ENCODE assay signal across 6 cellular contexts in the genomic region with DNA sequence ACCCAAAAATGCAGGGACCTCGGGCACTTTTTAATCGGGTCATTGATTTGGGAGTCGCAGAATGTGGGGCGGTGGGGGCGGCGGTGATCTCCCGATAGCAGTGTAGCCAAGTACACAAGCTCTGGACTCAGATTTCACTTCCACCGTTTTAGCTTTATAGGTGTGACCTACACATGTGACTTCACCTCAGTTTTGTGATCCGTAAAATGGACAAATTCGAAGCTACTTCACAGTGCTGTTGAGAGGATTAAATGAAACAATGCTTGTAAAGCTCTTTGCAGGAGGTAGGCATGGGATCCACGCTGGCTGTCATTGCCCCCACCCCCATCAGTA. TPM values are rescaled to one million over a fixed set of nuclear protein-coding genes. Genes with fewer than 3 reads are reported as not detected.
DNase-seq lines count a peak whose midpoint lies in the region; ATAC-seq and TF ChIP-seq lines count a peak whose summit lies in the region.

No MANE protein-coding gene starts in this region.

- H3K27me3 Mint-ChIP-seq in WTC11 (ENCODE audit: low read depth) = no peaks in the 10 kb centered on the region

- peaks cover 11% of the 10 kb centered on the region for H3K36me3 ChIP-seq in lower lobe of right lung

- H3K27me3 ChIP-seq in lower lobe of right lung (ENCODE audit: low read depth) = no peaks in the 10 kb centered on the region

- H3K4me3 ChIP-seq in lower lobe of right lung = peak overlapping the region; percentile 99

- peak overlapping the region; percentile 88 for H3K4me3 Mint-ChIP-seq in WTC11

- H3K4me1 ChIP-seq in lower lobe of right lung = peaks cover 28% of the 10 kb centered on the region

- H3K9me3 ChIP-seq in lower lobe of right lung = no peaks in the 10 kb centered on the region

- no peak for TF ChIP-seq CTCF in WTC11 (IDR thresholded peaks at IDR 0.05)
- TF ChIP-seq CTCF in lower lobe of right lung (IDR thresholded peaks at IDR 0.05) = no peak

- peaks cover 29% of the 10 kb centered on the region for H3K36me3 Mint-ChIP-seq in WTC11

- DNase-seq in HT-29 (ENCODE audit: low spot score) (peak; percentile 41), WTC11 (ENCODE audit: low spot score) (no peak), lower lobe of right lung (no peak)
- no peak for DNase-seq in activated CD8-positive, alpha-beta memory T cell treated with anti-CD3 and anti-CD28 coated beads, Interleukin-2, amount 50 U/mL, for 48 hours

- H3K9me3 Mint-ChIP-seq in WTC11 = no peaks in the 10 kb centered on the region

- H3K27ac ChIP-seq in lower lobe of right lung = peak overlapping the region; percentile 98

- intact Hi-C loops in lower lobe of right lung (cut with DNase I) = no loop called here

- CTCF ChIA-PET in WTC11 (lab: Charles Lee) = interaction anchor here (0.7 to 4.3 kb wide), 8 partner anchors 9 to 239 kb away, joined by 3 to 21 read pairs (median 5); a partner anchor contains a TSS

- peaks cover 19% of the 10 kb centered on the region for H3K4me1 Mint-ChIP-seq in WTC11

- POLR2A ChIA-PET in WTC11 (lab: Charles Lee) = interaction anchor here (1.6 kb wide), 1 partner anchor 60 kb away, joined by 5 read pairs; no protein-coding TSS in a partner anchor

- H3K27ac Mint-ChIP-seq in WTC11 = no peak overlapping the region

- ATAC-seq in WTC11 = no peak
- ATAC-seq in lower lobe of right lung = no peak
- no peak for ATAC-seq in GM21423 (IDR thresholded peaks at IDR 0.05; ENCODE audit: unreplicated experiment)
- no peak for ATAC-seq in HG03039 (IDR thresholded peaks at IDR 0.05; ENCODE audit: unreplicated experiment)

TF ChIP-seq in WTC11, 78 proteins besides CTCF, POLR2A, EP300 and RAD21:
- TF ChIP-seq GTF2I (CRISPR knock-in tag; conservative IDR thresholded peaks at IDR 0.05) (0 out of 2 replicates have a peak, but pooled peaks have one; percentile 17), ZNF121 (CRISPR knock-in tag; IDR thresholded peaks at IDR 0.05) (no peak)

RNA-seq across cellular contexts. Expression of a gene that starts 0.5 kb away (rescaled TPM):
- total RNA-seq in HT-29 (2014; rRNA removed; shearing (Covaris generic)) = 52.1 and 53.0 TPM in 2 replicates
- total RNA-seq in WTC11 (2021) = 26.4 to 29.3 TPM (median 27.1 TPM) in 3 replicates
- 14.2 TPM for total RNA-seq in lower lobe of right lung

RNA-seq across cellular contexts. Expression of a gene that starts 0.7 kb away (rescaled TPM):
- total RNA-seq in HT-29 (2014; rRNA removed; shearing (Covaris generic)) = 100 and 105 TPM in 2 replicates
- total RNA-seq in WTC11 (2021) (120 to 151 TPM (median 123 TPM) in 3 replicates), lower lobe of right lung (54.9 TPM)

RNA-seq across cellular contexts. Expression of a gene that starts 35.3 kb away (rescaled TPM):
- total RNA-seq in HT-29 (2014; rRNA removed; shearing (Covaris generic)) = 23.8 and 36.3 TPM in 2 replicates
- total RNA-seq in WTC11 (2021) (29.0 to 32.7 TPM (median 30.7 TPM) in 3 replicates), lower lobe of right lung (68.1 TPM)

RNA-seq across cellular contexts. Expression of a gene that starts 36.5 kb away (rescaled TPM):
- total RNA-seq in HT-29 (2014; rRNA removed; shearing (Covaris generic)) = 0.61 and 0.78 TPM in 2 replicates
- total RNA-seq in WTC11 (2021) = 0.30 to 0.94 TPM (median 0.37 TPM) in 3 replicates
- 7.3 TPM for total RNA-seq in lower lobe of right lung

RNA-seq across cellular contexts. Expression of a gene that starts 50.4 kb away (rescaled TPM):
- total RNA-seq in HT-29 (2014; rRNA removed; shearing (Covaris generic)) = 0.33 and 2.1 TPM in 2 replicates
- 6.9 to 8.1 TPM (median 8.0 TPM) in 3 replicates for total RNA-seq in WTC11 (2021)
- total RNA-seq in lower lobe of right lung = 0.41 TPM
